Comparison of ENCODE assay signal across 8 cellular contexts in genomic region chr2:238238766-238239551, GRCh38. TPM values are rescaled to one million over a fixed set of nuclear protein-coding genes. Genes with fewer than 3 reads are reported as not detected.
A peak's percentile ranks its signal among the peaks of the same experiment; 100 is the strongest.
DNase-seq lines count a peak whose midpoint lies in the region; ATAC-seq and TF ChIP-seq lines count a peak whose summit lies in the region.

No MANE protein-coding gene starts in this region.

- H3K27ac Mint-ChIP-seq in CD8-positive, alpha-beta T cell, result no peak overlapping the region

- H4K20me1 ChIP-seq in GM23248 (ENCODE audit: insufficient read depth), result no peaks in the 10 kb centered on the region
- H4K20me1 ChIP-seq in mammary epithelial cell (ENCODE audit: insufficient read depth, low read length), result no peaks in the 10 kb centered on the region
- no peaks in the 10 kb centered on the region for H4K20me1 ChIP-seq in neural cell (ENCODE audit: insufficient read depth)

- no peaks in the 10 kb centered on the region for H3K36me3 ChIP-seq in CD8-positive, alpha-beta T cell (ENCODE audit: insufficient read depth, low read length)
- H3K36me3 ChIP-seq in GM23248 (ENCODE audit: low read depth), result no peaks in the 10 kb centered on the region
- no peaks in the 10 kb centered on the region for H3K36me3 ChIP-seq in RWPE2 (ENCODE audit: low read depth)
- no peaks in the 10 kb centered on the region for H3K36me3 ChIP-seq in mammary epithelial cell (ENCODE audit: insufficient read depth, low read length)
- H3K36me3 ChIP-seq in neural cell (ENCODE audit: insufficient read depth, low read length), result no peaks in the 10 kb centered on the region

- peaks cover 9% of the 10 kb centered on the region for H3K4me1 Mint-ChIP-seq in CD8-positive, alpha-beta T cell (ENCODE audit: low read depth)

- H3K4me1 ChIP-seq in CD8-positive, alpha-beta T cell (ENCODE audit: insufficient read depth, low read length), result peaks cover 15% of the 10 kb centered on the region
- H3K4me1 ChIP-seq in GM23248 (ENCODE audit: insufficient read depth) (no peaks in the 10 kb centered on the region), RWPE2 (ENCODE audit: insufficient read depth, poor library complexity, severe bottlenecking) (no peaks in the 10 kb centered on the region), mammary epithelial cell (ENCODE audit: insufficient read depth, low read length) (peaks cover 13% of the 10 kb centered on the region)

- H3K9me2 ChIP-seq in GM23248 (ENCODE audit: insufficient read depth), result no peaks in the 10 kb centered on the region
- H3K9me2 ChIP-seq in neural cell (ENCODE audit: insufficient read depth, low read length), result no peaks in the 10 kb centered on the region

- WGBS in GM23248 (ENCODE audit: low coverage in 1 of 2, low lambda C conversion rate in 2 of 2, missing lambda C conversion rate in 2 of 2), 2 experiments, result 28 to 52% methylated on average over 23 to 43 of the region's 77 CpGs
- WGBS in mammary epithelial cell (ENCODE audit: low coverage, missing lambda C conversion rate), result 48% methylated on average over 10 of the region's 77 CpGs

- dilution Hi-C loops in mammary epithelial cell (cut with HindIII; ENCODE audit: low sequenced_read_pairs), result no loop called here

- CTCF ChIA-PET in CD8-positive, alpha-beta T cell (lab: Charles Lee), result no interaction called here
- CTCF ChIA-PET in mammary epithelial cell (lab: Charles Lee; ENCODE audit: low non-redundant PET), result no interaction called here

- peaks cover 25% of the 10 kb centered on the region for H3K27me3 Mint-ChIP-seq in CD8-positive, alpha-beta T cell (ENCODE audit: low read depth)

- TF ChIP-seq CTCF in CD8-positive, alpha-beta T cell (IDR thresholded peaks at IDR 0.05), result no peak
- TF ChIP-seq CTCF in RWPE2 (IDR thresholded peaks at IDR 0.05; ENCODE audit: poor library complexity, severe bottlenecking), result no peak
- TF ChIP-seq CTCF in mammary epithelial cell (conservative IDR thresholded peaks at IDR 0.05 in 1 of 2, IDR thresholded peaks at IDR 0.05 in 1 of 2; ENCODE audit: extremely low read depth in 1 of 2, insufficient read depth in 1 of 2, low read depth in 1 of 2, low read length in 2 of 2), result no peak
- peak; percentile 36 for TF ChIP-seq CTCF in neural cell (IDR thresholded peaks at IDR 0.05; ENCODE audit: poor library complexity, severe bottlenecking)

- no peak for TF ChIP-seq RAD21 in neural cell (conservative IDR thresholded peaks at IDR 0.05)

- BruUV-seq in mammary epithelial cell (replicated peaks; lab: Mats Ljungman, UMichigan), result no TSS peak

- no peak overlapping the region for H2AFZ ChIP-seq in GM23248
- H2AFZ ChIP-seq in mammary epithelial cell (ENCODE audit: low read depth, low read length), result no peak overlapping the region
- H2AFZ ChIP-seq in neural cell (ENCODE audit: low read depth, low read length), result no peak overlapping the region

- in situ Hi-C loops in GM23248 (cut with MboI) (no loop called here), mammary epithelial cell (cut with MboI; ENCODE audit: low sequenced_read_pairs in 2 of 2) (no loop called here)

- no peaks in the 10 kb centered on the region for H3K9me3 Mint-ChIP-seq in CD8-positive, alpha-beta T cell

- H3K4me2 ChIP-seq in GM23248 (ENCODE audit: unreplicated experiment) (no peak overlapping the region), mammary epithelial cell (ENCODE audit: insufficient read depth, low read depth, low read length) (peak overlapping the region; percentile 99), neural cell (ENCODE audit: low read length) (peak overlapping the region; percentile 76)

- H3K79me2 ChIP-seq in GM23248 (ENCODE audit: insufficient read depth), result no peaks in the 10 kb centered on the region
- no peaks in the 10 kb centered on the region for H3K79me2 ChIP-seq in mammary epithelial cell (ENCODE audit: insufficient read depth, low read length)
- H3K79me2 ChIP-seq in neural cell (replicated peaks; ENCODE audit: insufficient read depth, low read length), result peaks cover 7% of the 10 kb centered on the region

- no peak overlapping the region for H3K27ac ChIP-seq in CD8-positive, alpha-beta T cell (ENCODE audit: low read depth, low read length)
- H3K27ac ChIP-seq in GM23248, result no peak overlapping the region
- H3K27ac ChIP-seq in RWPE2 (ENCODE audit: poor library complexity, severe bottlenecking), result no peak overlapping the region
- H3K27ac ChIP-seq in mammary epithelial cell (ENCODE audit: insufficient read depth, low read depth, low read length), result no peak overlapping the region
- peak overlapping the region; percentile 20 for H3K27ac ChIP-seq in neural cell (ENCODE audit: low read length)

- H3K9ac ChIP-seq in GM23248 (no peak overlapping the region), mammary epithelial cell (ENCODE audit: insufficient read depth, low read length) (no peak overlapping the region), neural cell (ENCODE audit: low read length) (peak overlapping the region; percentile 74)

- H3F3A ChIP-seq in GM23248 (ENCODE audit: insufficient read depth), result peaks cover 11% of the 10 kb centered on the region; the same call in 1 of the 2 replicates
- no peaks in the 10 kb centered on the region for H3F3A ChIP-seq in neural cell (ENCODE audit: insufficient read depth, low read length, poor library complexity, severe bottlenecking)

- no peaks in the 10 kb centered on the region for H3K36me3 Mint-ChIP-seq in CD8-positive, alpha-beta T cell

- H3K4me3 Mint-ChIP-seq in CD8-positive, alpha-beta T cell, result peak overlapping the region; percentile 69

- peak; percentile 48 for ATAC-seq in CD8-positive, alpha-beta T cell
- no peak for ATAC-seq in RWPE2 (ENCODE audit: low read depth)

- H3K4me3 ChIP-seq in CD8-positive, alpha-beta T cell (ENCODE audit: low read depth, low read length), result peak overlapping the region; percentile 23
- H3K4me3 ChIP-seq in GM23248, result 0 out of 2 replicates have a peak overlapping the region, but pooled peaks have one; percentile 15
- H3K4me3 ChIP-seq in RWPE2 (ENCODE audit: severe bottlenecking), result peak overlapping the region; percentile 65
- H3K4me3 ChIP-seq in mammary epithelial cell (replicated peaks in 1 of 3; ENCODE audit: insufficient read depth in 1 of 3, low read depth in 2 of 3, low read length in 3 of 3), result peak overlapping the region in 2 of 3 experiments; percentile 59 to 73
- H3K4me3 ChIP-seq in neural cell (ENCODE audit: low read length), result peak overlapping the region; percentile 71

- peak in 5 of 7 experiments; percentile 30 to 64 (median 38) for DNase-seq in CD8-positive, alpha-beta T cell
- DNase-seq in GM23248 (peak; percentile 31), RWPE2 (ENCODE audit: low spot score) (peak; percentile 51), mammary epithelial cell (no peak), NCI-H446 treated with DMSO at 0.1 percent for 48 hours (lab: John Stamatoyannopoulos, UW) (no peak), hippocampal formation (lab: John Stamatoyannopoulos, UW) (no peak), amniotic stem cell (lab: John Stamatoyannopoulos, UW) (no peak)

- POLR2A ChIA-PET in CD8-positive, alpha-beta T cell (lab: Charles Lee), result no interaction called here

- no peaks in the 10 kb centered on the region for H3K27me3 ChIP-seq in CD8-positive, alpha-beta T cell (ENCODE audit: insufficient read depth, low read length)
- peaks cover 33% of the 10 kb centered on the region for H3K27me3 ChIP-seq in GM23248 (replicated peaks; ENCODE audit: insufficient read depth)
- H3K27me3 ChIP-seq in RWPE2 (ENCODE audit: insufficient read depth, poor library complexity, severe bottlenecking), result peaks cover 3% of the 10 kb centered on the region
- H3K27me3 ChIP-seq in mammary epithelial cell (ENCODE audit: insufficient read depth, low read length), result peaks cover 2% of the 10 kb centered on the region
- no peaks in the 10 kb centered on the region for H3K27me3 ChIP-seq in neural cell (ENCODE audit: insufficient read depth, low read depth, low read length)

- TF ChIP-seq EP300 in neural cell (conservative IDR thresholded peaks at IDR 0.05; ENCODE audit: poor library complexity, severe bottlenecking), result no peak

- H3K9me3 ChIP-seq in CD8-positive, alpha-beta T cell (ENCODE audit: low read length), result no peaks in the 10 kb centered on the region
- H3K9me3 ChIP-seq in GM23248 (ENCODE audit: low read depth) (no peaks in the 10 kb centered on the region), RWPE2 (ENCODE audit: severe bottlenecking) (no peaks in the 10 kb centered on the region), mammary epithelial cell (replicated peaks; ENCODE audit: insufficient read depth, low read length) (no peaks in the 10 kb centered on the region), neural cell (ENCODE audit: low read length) (no peaks in the 10 kb centered on the region)

- intact Hi-C loops in CD8-positive, alpha-beta T cell (cut with DNase I, micrococcal nuclease), result loop anchor here in 1 of 2 experiments (10.0 kb wide), 1 partner anchor 174 kb away; the partner anchor contains the start of gene SCLY
- intact Hi-C loops in mammary epithelial cell (cut with micrococcal nuclease), result no loop called here

TF ChIP-seq in neural cell, 6 proteins besides CTCF, POLR2A, EP300 and RAD21:
- TF ChIP-seq MXI1 (conservative IDR thresholded peaks at IDR 0.05; ENCODE audit: poor library complexity, severe bottlenecking) (peak; percentile 55), TAF1 (IDR thresholded peaks at IDR 0.05; ENCODE audit: low read depth) (no peak), SMC3 (conservative IDR thresholded peaks at IDR 0.05; ENCODE audit: poor library complexity) (no peak), POLR2AphosphoS5 (IDR thresholded peaks at IDR 0.05) (peak; percentile 35)

RNA-seq across cellular contexts. Expression of gene HES6, which starts 0.9 kb away (rescaled TPM):
- 1 to 10 TPM in 1 of 2 experiments, under 1 TPM in 1; 0.98 to 1.5 TPM for total RNA-seq in CD8-positive, alpha-beta T cell
- 0.86 and 0.89 TPM in 2 replicates for total RNA-seq in GM23248 (2014; rRNA removed; shearing (Covaris generic))
- polyA plus RNA-seq in GM23248 (2016; fragmentation: Nextera tagmentation; extraction: Ambion mirVana), result 0.76 and 1.3 TPM in 2 replicates
- 1 to 10 TPM; 1.2 to 5.0 TPM for total RNA-seq in mammary epithelial cell
- 2.1 TPM for polyA plus RNA-seq in mammary epithelial cell
- polyA minus RNA-seq in mammary epithelial cell, result not detected
- 236 and 237 TPM in 2 replicates for polyA plus RNA-seq in neural cell
- polyA minus RNA-seq in neural cell, result 38.5 and 55.3 TPM in 2 replicates

RNA-seq across cellular contexts. Expression of gene ILKAP, which starts 35.5 kb away (rescaled TPM):
- total RNA-seq in CD8-positive, alpha-beta T cell, result 100 to 1,000 TPM; 133 to 144 TPM
- 6.3 and 11.9 TPM in 2 replicates for total RNA-seq in GM23248 (2014; rRNA removed; shearing (Covaris generic))
- polyA plus RNA-seq in GM23248 (2016; fragmentation: Nextera tagmentation; extraction: Ambion mirVana) (34.1 and 35.0 TPM in 2 replicates), mammary epithelial cell (34.1 TPM), neural cell (78.5 and 82.6 TPM in 2 replicates)
- total RNA-seq in mammary epithelial cell, result 10 to 100 TPM; 16.7 to 52.7 TPM
- polyA minus RNA-seq in mammary epithelial cell (41.5 TPM), neural cell (35.8 and 38.2 TPM in 2 replicates)

RNA-seq across cellular contexts. Expression of gene PER2, which starts 49.5 kb away (rescaled TPM):
- total RNA-seq in CD8-positive, alpha-beta T cell, result 10 to 100 TPM; 43.9 to 45.7 TPM
- total RNA-seq in GM23248 (2014; rRNA removed; shearing (Covaris generic)), result 2.8 and 6.2 TPM in 2 replicates
- polyA plus RNA-seq in GM23248 (2016; fragmentation: Nextera tagmentation; extraction: Ambion mirVana) (1.6 and 2.3 TPM in 2 replicates), mammary epithelial cell (2.1 TPM), neural cell (2.6 and 3.2 TPM in 2 replicates)
- 1 to 10 TPM; 6.3 to 7.8 TPM for total RNA-seq in mammary epithelial cell
- polyA minus RNA-seq in mammary epithelial cell (11.2 TPM), neural cell (10.2 and 11.9 TPM in 2 replicates)

Comparison
In these comparisons a context has a peak if more than half of its experiments do, and no peak if none do; other contexts are left out.
1. DNase-seq: peak in CD8-positive, alpha-beta T cell (5 of 7), GM23248 (single experiment) and RWPE2 (single experiment); none in mammary epithelial cell (single experiment), NCI-H446 treated with DMSO at 0.1 percent for 48 hours (single experiment), hippocampal formation (0 of 2) and amniotic stem cell (single experiment).
2. H3K4me3 ChIP-seq: peak in every context shown above with its lines; median percentile 71 in neural cell; 66 in mammary epithelial cell; 65 in RWPE2; 23 in CD8-positive, alpha-beta T cell; 15 in GM23248.